In the genomic region with DNA sequence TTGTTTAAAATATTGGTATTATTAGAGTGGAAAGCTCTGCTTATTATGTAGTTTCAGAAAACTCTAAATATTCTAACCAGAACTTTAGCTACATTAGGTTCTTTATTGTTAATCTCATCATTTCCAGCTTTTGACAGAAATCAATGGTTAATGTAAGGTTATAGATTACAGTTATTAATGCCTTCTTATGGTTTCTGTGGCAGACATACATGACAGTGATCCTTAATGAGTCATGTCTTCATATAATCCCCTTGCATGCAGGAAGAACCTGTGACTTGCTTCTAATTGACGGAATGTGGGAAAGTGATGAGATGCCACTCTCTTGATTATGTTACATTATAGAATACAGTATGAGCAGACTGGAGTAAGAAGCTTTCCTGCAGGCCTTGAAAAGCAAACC, we compare ENCODE assay signal across 16 cellular contexts. TPM values are rescaled to one million over a fixed set of nuclear protein-coding genes. Genes with fewer than 3 reads are reported as not detected.
DNase-seq lines count a peak whose midpoint lies in the region; FAIRE-seq and TF ChIP-seq lines count a peak whose summit lies in the region.
"Had no signal": no experiment of that assay in that cellular context is flagged by ENCODE, and none has a peak within 500 bp of the region (broad histone marks: within the 10 kb centered on the region; RNA-seq: fewer than 3 reads in every experiment).

No MANE protein-coding gene starts in this region.

- H3K4me1 ChIP-seq in endodermal cell (ENCODE audit: control insufficient read depth, insufficient read depth, low read length) = no peaks in the 10 kb centered on the region
- H3K4me1 ChIP-seq: BLaER1 treated with 17β-estradiol and CSF1 and Interleukin-3, amounts not matched to agents 10 nM and 100 nM had no signal

- peaks cover 1% of the 10 kb centered on the region for H3K9me3 Mint-ChIP-seq in endodermal cell
- H3K9me3 Mint-ChIP-seq: CD8-positive, alpha-beta T cell; HFFc6 had no signal

- H3K27ac ChIP-seq in neural cell (ENCODE audit: low read length) = no peak overlapping the region
- H3K27ac ChIP-seq in endodermal cell (ENCODE audit: low read depth, low read length) = no peak overlapping the region
- H3K27ac ChIP-seq: BLaER1 treated with 17β-estradiol and CSF1 and Interleukin-3, amounts not matched to agents 10 nM and 100 nM had no signal

- TF ChIP-seq CTCF in neural cell (IDR thresholded peaks at IDR 0.05; ENCODE audit: poor library complexity, severe bottlenecking) (no peak), endodermal cell (conservative IDR thresholded peaks at IDR 0.05) (no peak)

- H3K36me3 Mint-ChIP-seq in endodermal cell (ENCODE audit: low read depth) = no peaks in the 10 kb centered on the region

- no peaks in the 10 kb centered on the region for H4K20me1 ChIP-seq in neural cell (ENCODE audit: insufficient read depth)

- TF ChIP-seq RAD21 in neural cell (conservative IDR thresholded peaks at IDR 0.05) = no peak

- peak overlapping the region; percentile 10 for H3K4me3 ChIP-seq in neural cell (ENCODE audit: low read length)
- no peak overlapping the region for H3K4me3 ChIP-seq in endodermal cell (ENCODE audit: low read length)
- H3K4me3 ChIP-seq: BLaER1 treated with 17β-estradiol and CSF1 and Interleukin-3, amounts not matched to agents 10 nM and 100 nM had no signal

- no peaks in the 10 kb centered on the region for H3F3A ChIP-seq in neural cell (ENCODE audit: insufficient read depth, low read length, poor library complexity, severe bottlenecking)

- H3K9me3 ChIP-seq in neural cell (ENCODE audit: low read length) = no peaks in the 10 kb centered on the region
- no peaks in the 10 kb centered on the region for H3K9me3 ChIP-seq in endodermal cell (ENCODE audit: control insufficient read depth, low read length)

- no peak overlapping the region for H3K4me3 Mint-ChIP-seq in endodermal cell
- H3K4me3 Mint-ChIP-seq: B cell; CD8-positive, alpha-beta T cell; HFFc6 had no signal

- no peaks in the 10 kb centered on the region for H3K9me2 ChIP-seq in neural cell (ENCODE audit: insufficient read depth, low read length)

- no peaks in the 10 kb centered on the region for H3K27me3 ChIP-seq in neural cell (ENCODE audit: insufficient read depth, low read depth, low read length)
- H3K27me3 ChIP-seq in endodermal cell (ENCODE audit: control insufficient read depth, insufficient read depth, low read length, poor library complexity, severe bottlenecking) = no peaks in the 10 kb centered on the region
- H3K27me3 ChIP-seq: BLaER1 treated with 17β-estradiol and CSF1 and Interleukin-3, amounts not matched to agents 10 nM and 100 nM had no signal

- FAIRE-seq in GM18507 (lab: Jason Lieb, UNC) (peak; percentile 5), colon (lab: Jason Lieb, UNC) (peak; percentile 10)
- FAIRE-seq: G401.6, GM12891 had no signal

- no peak overlapping the region for H3K27ac Mint-ChIP-seq in endodermal cell
- H3K27ac Mint-ChIP-seq: B cell; CD8-positive, alpha-beta T cell; HFFc6 had no signal

- H3K4me2 ChIP-seq in neural cell (ENCODE audit: low read length) = no peak overlapping the region
- H3K4me2 ChIP-seq: BLaER1 treated with 17β-estradiol and CSF1 and Interleukin-3, amounts not matched to agents 10 nM and 100 nM had no signal

- H3K9ac ChIP-seq in neural cell (ENCODE audit: low read length) = no peak overlapping the region
- H3K9ac ChIP-seq in endodermal cell (ENCODE audit: extremely low read depth, low read length, poor library complexity, severe bottlenecking) = no peak overlapping the region
- H3K9ac ChIP-seq: BLaER1 treated with 17β-estradiol and CSF1 and Interleukin-3, amounts not matched to agents 10 nM and 100 nM had no signal

- H2AFZ ChIP-seq in neural cell (ENCODE audit: low read depth, low read length) = no peak overlapping the region

- no peaks in the 10 kb centered on the region for H3K36me3 ChIP-seq in neural cell (ENCODE audit: insufficient read depth, low read length)
- H3K36me3 ChIP-seq in endodermal cell (ENCODE audit: control insufficient read depth, insufficient read depth, low read length) = no peaks in the 10 kb centered on the region

- no peaks in the 10 kb centered on the region for H3K27me3 Mint-ChIP-seq in endodermal cell (ENCODE audit: insufficient read depth)
- H3K27me3 Mint-ChIP-seq: B cell had no signal

- H3K79me2 ChIP-seq in neural cell (replicated peaks; ENCODE audit: insufficient read depth, low read length) = peaks cover 13% of the 10 kb centered on the region

- peaks cover 8% of the 10 kb centered on the region for H3K4me1 Mint-ChIP-seq in endodermal cell

- DNase-seq in D341Med (ENCODE audit: low spot score) (peak; percentile 20), GM18507 (ENCODE audit: extremely low spot score, insufficient read length, low read depth) (no peak), endodermal cell (no peak), T1000 (lab: John Stamatoyannopoulos, UW) (no peak), SHP77 treated with DMSO at 0.1 percent for 48 hours (lab: John Stamatoyannopoulos, UW) (no peak)
- DNase-seq: Calu3; CD8-positive, alpha-beta T cell; GOT3; H7; HFFc6 had no signal

- no peak for TF ChIP-seq EP300 in neural cell (conservative IDR thresholded peaks at IDR 0.05; ENCODE audit: poor library complexity, severe bottlenecking)

- no CpG with 5 or more reads among the region's 1 CpG for WGBS in endodermal cell (ENCODE audit: insufficient coverage in 1 of 2, insufficient read length in 1 of 2), 2 experiments

TF ChIP-seq in neural cell, 6 proteins besides CTCF, POLR2A, EP300 and RAD21:
- TF ChIP-seq MXI1 (conservative IDR thresholded peaks at IDR 0.05; ENCODE audit: poor library complexity, severe bottlenecking) = no peak
- no peak for TF ChIP-seq TAF1 (IDR thresholded peaks at IDR 0.05; ENCODE audit: low read depth)
- TF ChIP-seq SMC3 (conservative IDR thresholded peaks at IDR 0.05; ENCODE audit: poor library complexity) = no peak
- TF ChIP-seq POLR2AphosphoS5 (IDR thresholded peaks at IDR 0.05) = no peak
- no peak for TF ChIP-seq EZH2 (IDR thresholded peaks at IDR 0.05; ENCODE audit: borderline replicate concordance, insufficient read depth, low read length, poor library complexity, severe bottlenecking)
- TF ChIP-seq, protein P1, sequence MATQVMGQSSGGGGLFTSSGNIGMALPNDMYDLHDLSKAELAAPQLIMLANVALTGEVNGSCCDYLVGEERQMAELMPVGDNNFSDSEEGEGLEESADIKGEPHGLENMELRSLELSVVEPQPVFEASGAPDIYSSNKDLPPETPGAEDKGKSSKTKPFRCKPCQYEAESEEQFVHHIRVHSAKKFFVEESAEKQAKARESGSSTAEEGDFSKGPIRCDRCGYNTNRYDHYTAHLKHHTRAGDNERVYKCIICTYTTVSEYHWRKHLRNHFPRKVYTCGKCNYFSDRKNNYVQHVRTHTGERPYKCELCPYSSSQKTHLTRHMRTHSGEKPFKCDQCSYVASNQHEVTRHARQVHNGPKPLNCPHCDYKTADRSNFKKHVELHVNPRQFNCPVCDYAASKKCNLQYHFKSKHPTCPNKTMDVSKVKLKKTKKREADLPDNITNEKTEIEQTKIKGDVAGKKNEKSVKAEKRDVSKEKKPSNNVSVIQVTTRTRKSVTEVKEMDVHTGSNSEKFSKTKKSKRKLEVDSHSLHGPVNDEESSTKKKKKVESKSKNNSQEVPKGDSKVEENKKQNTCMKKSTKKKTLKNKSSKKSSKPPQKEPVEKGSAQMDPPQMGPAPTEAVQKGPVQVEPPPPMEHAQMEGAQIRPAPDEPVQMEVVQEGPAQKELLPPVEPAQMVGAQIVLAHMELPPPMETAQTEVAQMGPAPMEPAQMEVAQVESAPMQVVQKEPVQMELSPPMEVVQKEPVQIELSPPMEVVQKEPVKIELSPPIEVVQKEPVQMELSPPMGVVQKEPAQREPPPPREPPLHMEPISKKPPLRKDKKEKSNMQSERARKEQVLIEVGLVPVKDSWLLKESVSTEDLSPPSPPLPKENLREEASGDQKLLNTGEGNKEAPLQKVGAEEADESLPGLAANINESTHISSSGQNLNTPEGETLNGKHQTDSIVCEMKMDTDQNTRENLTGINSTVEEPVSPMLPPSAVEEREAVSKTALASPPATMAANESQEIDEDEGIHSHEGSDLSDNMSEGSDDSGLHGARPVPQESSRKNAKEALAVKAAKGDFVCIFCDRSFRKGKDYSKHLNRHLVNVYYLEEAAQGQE (IDR thresholded peaks at IDR 0.05; ENCODE audit: borderline replicate concordance) = no peak

RNA-seq across cellular contexts. Expression of a gene that starts 23.5 kb away (rescaled TPM):
- 15.0 and 16.6 TPM in 2 replicates for polyA plus RNA-seq in neural cell
- 44.1 and 44.2 TPM in 2 replicates for polyA minus RNA-seq in neural cell
- 10 to 100 TPM in 1 of 2 donors, 1 to 10 TPM in 1; 4.3 to 11.2 TPM for total RNA-seq in endodermal cell
- 12.6 TPM for polyA plus RNA-seq in endodermal cell (2013, experiment 1 of 2)
- 12.0 TPM for polyA plus RNA-seq in endodermal cell (2013, experiment 2 of 2)
